Comparison of ENCODE assay signal across 25 cellular contexts in genomic region chr5:14745188-14745563, GRCh38.
DNase-seq lines count a peak whose midpoint lies in the region; ATAC-seq and TF ChIP-seq lines count a peak whose summit lies in the region.
"Had no signal": no experiment of that assay in that cellular context is flagged by ENCODE, and none has a peak within 500 bp of the region (broad histone marks: within the 10 kb centered on the region; RNA-seq: fewer than 3 reads in every experiment).

No MANE protein-coding gene starts in this region.

- H3K36me3 Mint-ChIP-seq in central memory CD8-positive, alpha-beta T cell (ENCODE audit: insufficient read depth): peaks cover 20% of the 10 kb centered on the region
- peaks cover 16% of the 10 kb centered on the region for H3K36me3 Mint-ChIP-seq in memory B cell

- H3K9me3 Mint-ChIP-seq in central memory CD8-positive, alpha-beta T cell: no peaks in the 10 kb centered on the region
- no peaks in the 10 kb centered on the region for H3K9me3 Mint-ChIP-seq in memory B cell
- H3K9me3 Mint-ChIP-seq: activated CD4-positive, alpha-beta T cell treated with anti-CD3 and anti-CD28 coated beads, Interleukin-2, amount 10 ng/mL, durations not matched to agents 24 days and 14 days; activated naive CD8-positive, alpha-beta T cell treated with anti-CD3 and anti-CD28 coated beads, Interleukin-2, amount 50 U/mL, for 24 hours; activated T-helper 17 cell treated with anti-CD3 and anti-CD28 coated beads, Interleukin-2, amount 50 U/mL, for 72 hours had no signal

- peak overlapping the region in 2 of 11 experiments; percentile 21 to 25; a peak in 2 of 22 replicates for H3K9ac ChIP-seq in BLaER1 treated with 17β-estradiol and CSF1 and Interleukin-3, amounts not matched to agents 10 nM and 100 nM

- peak overlapping the region; percentile 83 for H3K27ac Mint-ChIP-seq in central memory CD8-positive, alpha-beta T cell (ENCODE audit: low read depth)
- H3K27ac Mint-ChIP-seq in memory B cell: peak overlapping the region; percentile 35
- H3K27ac Mint-ChIP-seq: activated CD4-positive, alpha-beta T cell treated with anti-CD3 and anti-CD28 coated beads, Interleukin-2, amount 10 ng/mL, durations not matched to agents 24 days and 14 days; activated T-helper 17 cell treated with anti-CD3 and anti-CD28 coated beads, Interleukin-2, amount 50 U/mL, for 72 hours had no signal

- TF ChIP-seq POLR2A in tibial nerve (IDR thresholded peaks at IDR 0.05): no peak

- WGBS in tibial nerve, 2 donors: 82 to 84% methylated on average over 5 of the region's 5 CpGs

- H3K27me3 ChIP-seq in BLaER1 treated with 17β-estradiol and CSF1 and Interleukin-3, amounts not matched to agents 10 nM and 100 nM: no peaks in the 10 kb centered on the region
- H3K27me3 ChIP-seq in tibial nerve: no peaks in the 10 kb centered on the region
- H3K27me3 ChIP-seq: brain microvascular endothelial cell had no signal

- no peak overlapping the region; a peak in 1 of 20 replicates for H3K4me3 ChIP-seq in BLaER1 treated with 17β-estradiol and CSF1 and Interleukin-3, amounts not matched to agents 10 nM and 100 nM
- no peak overlapping the region for H3K4me3 ChIP-seq in tibial nerve
- H3K4me3 ChIP-seq: HAP-1, lung had no signal

- H3K4me3 Mint-ChIP-seq in central memory CD8-positive, alpha-beta T cell: peak overlapping the region; percentile 52
- H3K4me3 Mint-ChIP-seq in memory B cell: peak overlapping the region; percentile 48
- H3K4me3 Mint-ChIP-seq: activated CD4-positive, alpha-beta T cell treated with anti-CD3 and anti-CD28 coated beads, Interleukin-2, amount 10 ng/mL, durations not matched to agents 24 days and 14 days; activated naive CD8-positive, alpha-beta T cell treated with anti-CD3 and anti-CD28 coated beads, Interleukin-2, amount 50 U/mL, for 24 hours; activated T-helper 17 cell treated with anti-CD3 and anti-CD28 coated beads, Interleukin-2, amount 50 U/mL, for 72 hours had no signal

- no peak overlapping the region; a peak in 1 of 22 replicates for H3K27ac ChIP-seq in BLaER1 treated with 17β-estradiol and CSF1 and Interleukin-3, amounts not matched to agents 10 nM and 100 nM
- peak overlapping the region in 1 of 4 donors; percentile 45 for H3K27ac ChIP-seq in tibial nerve
- H3K27ac ChIP-seq: brain microvascular endothelial cell had no signal

- TF ChIP-seq CTCF in tibial nerve (IDR thresholded peaks at IDR 0.05): no peak

- H3K4me2 ChIP-seq in BLaER1 treated with 17β-estradiol and CSF1 and Interleukin-3, amounts not matched to agents 10 nM and 100 nM: peak overlapping the region in 9 of 11 experiments; percentile 25 to 88 (median 78); a peak in 17 of 22 replicates

- ATAC-seq in GM21390 (IDR thresholded peaks at IDR 0.05; ENCODE audit: unreplicated experiment) (peak; percentile 13), memory B cell (ENCODE audit: low read depth) (no peak)
- no peak for ATAC-seq in central memory CD8-positive, alpha-beta T cell (replicated peaks; ENCODE audit: extremely low read depth, poor library complexity, severe bottlenecking)
- ATAC-seq: activated T-helper 17 cell treated with anti-CD3 and anti-CD28 coated beads, Interleukin-2, amount 50 U/mL, for 72 hours had no signal

- no peak for TF ChIP-seq EP300 in tibial nerve (IDR thresholded peaks at IDR 0.05)

- DNase-seq in central memory CD8-positive, alpha-beta T cell (ENCODE audit: low spot score in 2 of 2): no peak
- DNase-seq in memory B cell (ENCODE audit: low spot score in 2 of 2) (no peak), tibial nerve (ENCODE audit: low spot score in 2 of 2) (no peak), KG1 (lab: John Stamatoyannopoulos, UW) (no peak), AG20443 (ENCODE audit: low spot score) (no peak)
- DNase-seq in activated naive CD4-positive, alpha-beta T cell treated with Interleukin-2 at 50 U/mL for 16 hours: no peak
- DNase-seq: ACHN; activated CD4-positive, alpha-beta T cell treated with anti-CD3 and anti-CD28 coated beads, Interleukin-2, amount 10 ng/mL, durations not matched to agents 24 days and 14 days; brain microvascular endothelial cell; cortex of kidney; DMS153; GF-D8; head of caudate nucleus; NCI-H1092 treated with DMSO at 0.1 percent for 48 hours; NCI-H524 treated with DMSO at 0.1 percent for 48 hours; occipital lobe; OCI-M1; SIG-M5; substantia nigra had no signal

- H3K27me3 Mint-ChIP-seq in central memory CD8-positive, alpha-beta T cell: no peaks in the 10 kb centered on the region
- H3K27me3 Mint-ChIP-seq in memory B cell: no peaks in the 10 kb centered on the region
- H3K27me3 Mint-ChIP-seq: activated CD4-positive, alpha-beta T cell treated with anti-CD3 and anti-CD28 coated beads, Interleukin-2, amount 10 ng/mL, durations not matched to agents 24 days and 14 days; activated naive CD8-positive, alpha-beta T cell treated with anti-CD3 and anti-CD28 coated beads, Interleukin-2, amount 50 U/mL, for 24 hours; activated T-helper 17 cell treated with anti-CD3 and anti-CD28 coated beads, Interleukin-2, amount 50 U/mL, for 72 hours had no signal

- peaks cover 12% of the 10 kb centered on the region for H3K4me1 Mint-ChIP-seq in central memory CD8-positive, alpha-beta T cell
- peaks cover 16% of the 10 kb centered on the region for H3K4me1 Mint-ChIP-seq in memory B cell
- H3K4me1 Mint-ChIP-seq: activated T-helper 17 cell treated with anti-CD3 and anti-CD28 coated beads, Interleukin-2, amount 50 U/mL, for 72 hours had no signal

- H3K4me1 ChIP-seq in BLaER1 treated with 17β-estradiol and CSF1 and Interleukin-3, amounts not matched to agents 10 nM and 100 nM: peaks cover 24 to 70% (median 61%) of the 10 kb centered on the region in 10 experiments
- peaks cover 0 to 28% (median 2%) of the 10 kb centered on the region in 4 donors for H3K4me1 ChIP-seq in tibial nerve

- H3K36me3 ChIP-seq in BLaER1 treated with 17β-estradiol and CSF1 and Interleukin-3, amounts not matched to agents 10 nM and 100 nM: peaks cover 47 to 99% (median 58%) of the 10 kb centered on the region in 11 experiments
- peaks cover 0 to 82% (median 0%) of the 10 kb centered on the region in 3 donors for H3K36me3 ChIP-seq in tibial nerve
- H3K36me3 ChIP-seq: HAP-1 had no signal

- peaks cover 0 to 44% (median 5%) of the 10 kb centered on the region in 11 experiments; a peak in 7 of 22 replicates for H4K20me1 ChIP-seq in BLaER1 treated with 17β-estradiol and CSF1 and Interleukin-3, amounts not matched to agents 10 nM and 100 nM

- no peaks in the 10 kb centered on the region for H3K9me3 ChIP-seq in BLaER1 treated with 17β-estradiol and CSF1 and Interleukin-3, amounts not matched to agents 10 nM and 100 nM (replicated peaks in 1 of 11)
- H3K9me3 ChIP-seq in tibial nerve: no peaks in the 10 kb centered on the region
- H3K9me3 ChIP-seq: HAP-1 had no signal
